9 cellular contexts compared by ENCODE assay signal in the genomic region with DNA sequence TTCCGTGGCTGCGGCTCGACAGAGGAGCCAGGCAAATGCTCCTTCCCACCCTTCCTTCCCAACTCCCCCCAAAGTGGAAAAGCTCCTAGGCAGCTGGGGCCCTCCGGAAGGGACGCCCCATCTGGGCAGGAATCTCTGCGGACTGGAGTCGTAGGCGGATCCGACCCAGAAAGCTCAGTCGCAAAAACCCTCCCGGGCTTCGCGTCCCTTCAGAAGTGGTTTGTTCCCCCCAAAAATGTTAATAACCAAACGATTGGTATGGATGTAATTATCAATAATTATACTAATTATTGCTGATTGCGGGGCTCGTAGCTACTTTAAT. TPM values are rescaled to one million over a fixed set of nuclear protein-coding genes. Genes with fewer than 3 reads are reported as not detected.
A peak's percentile ranks its signal among the peaks of the same experiment; 100 is the strongest.
DNase-seq lines count a peak whose midpoint lies in the region; ATAC-seq lines count a peak whose summit lies in the region.
"Had no signal": no experiment of that assay in that cellular context is flagged by ENCODE, and none has a peak within 500 bp of the region (broad histone marks: within the 10 kb centered on the region; RNA-seq: fewer than 3 reads in every experiment).

No MANE protein-coding gene starts in this region.

- H3K9ac ChIP-seq in iPS-18a (ENCODE audit: low read length) = no peak overlapping the region
- peak overlapping the region; percentile 5 to 35 for H3K9ac ChIP-seq in stomach smooth muscle (ENCODE audit: low read length in 2 of 2)

- H3K4me3 ChIP-seq in iPS-18a (ENCODE audit: low read length) (peak overlapping the region; percentile 51), stomach smooth muscle (ENCODE audit: low read length in 2 of 2) (peak overlapping the region; percentile 60 to 64), aorta (ENCODE audit: low read length in 2 of 2) (no peak overlapping the region)

- no peaks in the 10 kb centered on the region for H3K9me3 Mint-ChIP-seq in T-helper 2 cell treated with Interferon-gamma antibody and Interleukin-4, amounts not matched to agents 5 μg/mL and 100 μg/mL, for 36 hours
- H3K9me3 Mint-ChIP-seq in activated T-cell treated with anti-CD3 and anti-CD28 coated beads, Interleukin-2, amount 50 U/mL, for 72 hours = no peaks in the 10 kb centered on the region

- H3K36me3 Mint-ChIP-seq in T-helper 2 cell treated with Interferon-gamma antibody and Interleukin-4, amounts not matched to agents 5 μg/mL and 100 μg/mL, for 36 hours (ENCODE audit: low read depth) = no peaks in the 10 kb centered on the region
- peaks cover 0 to 3% of the 10 kb centered on the region in 2 donors for H3K36me3 Mint-ChIP-seq in activated T-cell treated with anti-CD3 and anti-CD28 coated beads, Interleukin-2, amount 50 U/mL, for 72 hours (ENCODE audit: insufficient read depth in 2 of 2)

- H3K27ac Mint-ChIP-seq in T-helper 2 cell treated with Interferon-gamma antibody and Interleukin-4, amounts not matched to agents 5 μg/mL and 100 μg/mL, for 36 hours = no peak overlapping the region
- no peak overlapping the region for H3K27ac Mint-ChIP-seq in activated T-cell treated with anti-CD3 and anti-CD28 coated beads, Interleukin-2, amount 50 U/mL, for 72 hours

- 5 to 6% methylated on average over 16 of the region's 16 CpGs for WGBS in aorta, 2 donors

- H3K4me1 ChIP-seq in iPS-18a (ENCODE audit: control insufficient read depth, low read depth, low read length) (peaks cover 23% of the 10 kb centered on the region), stomach smooth muscle (ENCODE audit: control insufficient read depth, insufficient read depth, low read length) (peaks cover 49% of the 10 kb centered on the region), aorta (ENCODE audit: control insufficient read depth in 1 of 2, insufficient read depth in 2 of 2, low read length in 2 of 2) (no peaks in the 10 kb centered on the region)

- no peaks in the 10 kb centered on the region for H3K9me3 ChIP-seq in iPS-18a (ENCODE audit: control insufficient read depth, low read depth, low read length)
- H3K9me3 ChIP-seq in stomach smooth muscle (ENCODE audit: control insufficient read depth in 2 of 2, low read length in 2 of 2) = no peaks in the 10 kb centered on the region
- H3K9me3 ChIP-seq in aorta (ENCODE audit: control insufficient read depth, low read length) = no peaks in the 10 kb centered on the region

- H3K4me3 Mint-ChIP-seq in T-helper 2 cell treated with Interferon-gamma antibody and Interleukin-4, amounts not matched to agents 5 μg/mL and 100 μg/mL, for 36 hours = peak overlapping the region; percentile 59
- H3K4me3 Mint-ChIP-seq in activated T-cell treated with anti-CD3 and anti-CD28 coated beads, Interleukin-2, amount 50 U/mL, for 72 hours = peak overlapping the region; percentile 61 to 84

- ATAC-seq in activated T-cell treated with anti-CD3 and anti-CD28 coated beads, Interleukin-2, amount 50 U/mL, for 72 hours (replicated peaks in 1 of 2) = no peak
- ATAC-seq in aorta (ENCODE audit: low FRiP score) (no peak), GM18517 (IDR thresholded peaks at IDR 0.05; ENCODE audit: unreplicated experiment) (no peak)

- peaks cover 33% of the 10 kb centered on the region for H3K4me1 Mint-ChIP-seq in T-helper 2 cell treated with Interferon-gamma antibody and Interleukin-4, amounts not matched to agents 5 μg/mL and 100 μg/mL, for 36 hours (ENCODE audit: low read depth)
- peaks cover 45% of the 10 kb centered on the region for H3K4me1 Mint-ChIP-seq in activated T-cell treated with anti-CD3 and anti-CD28 coated beads, Interleukin-2, amount 50 U/mL, for 72 hours (ENCODE audit: low read depth)

- peaks cover 91% of the 10 kb centered on the region for H3K27me3 ChIP-seq in iPS-18a (ENCODE audit: control insufficient read depth, insufficient read depth, low read length)
- H3K27me3 ChIP-seq in stomach smooth muscle (ENCODE audit: control insufficient read depth in 1 of 2, insufficient read depth in 2 of 2, low read length in 2 of 2) = peaks cover 47 to 51% of the 10 kb centered on the region in 2 donors
- H3K27me3 ChIP-seq in aorta (ENCODE audit: control insufficient read depth in 1 of 2, insufficient read depth in 2 of 2, low read length in 1 of 2) = no peaks in the 10 kb centered on the region

- intact Hi-C loops in aorta (cut with DNase I) = loop anchor here (10.0 kb wide), 2 partner anchors 291 to 311 kb away; a partner anchor contains a TSS

- no peak overlapping the region for H3K27ac ChIP-seq in iPS-18a (ENCODE audit: low read length)
- no peak overlapping the region for H3K27ac ChIP-seq in stomach smooth muscle (ENCODE audit: low read length)
- H3K27ac ChIP-seq in aorta (ENCODE audit: low read depth in 1 of 2, low read length in 2 of 2) = no peak overlapping the region
- H3K27ac ChIP-seq: C4-2B had no signal

- no peak for DNase-seq in T-helper 2 cell treated with Interferon-gamma antibody and Interleukin-4, amounts not matched to agents 5 μg/mL and 100 μg/mL, for 36 hours (ENCODE audit: low spot score)
- no peak for DNase-seq in T-helper 2 cell
- no peak for DNase-seq in activated T-cell treated with anti-CD3 and anti-CD28 coated beads, Interleukin-2, amount 50 U/mL, for 72 hours
- DNase-seq in aorta = no peak
- no peak for DNase-seq in SW480 (ENCODE audit: low spot score)

- H3K27me3 Mint-ChIP-seq in T-helper 2 cell treated with Interferon-gamma antibody and Interleukin-4, amounts not matched to agents 5 μg/mL and 100 μg/mL, for 36 hours (ENCODE audit: low read depth) = peaks cover 76% of the 10 kb centered on the region
- H3K27me3 Mint-ChIP-seq in activated T-cell treated with anti-CD3 and anti-CD28 coated beads, Interleukin-2, amount 50 U/mL, for 72 hours (ENCODE audit: low read depth) = peaks cover 56% of the 10 kb centered on the region

- H3K36me3 ChIP-seq in iPS-18a (ENCODE audit: control insufficient read depth, low read depth, low read length) (no peaks in the 10 kb centered on the region), stomach smooth muscle (ENCODE audit: control insufficient read depth in 2 of 2, insufficient read depth in 2 of 2, low read length in 2 of 2) (no peaks in the 10 kb centered on the region), aorta (ENCODE audit: control insufficient read depth in 1 of 2, insufficient read depth in 2 of 2, low read length in 1 of 2) (no peaks in the 10 kb centered on the region)

RNA-seq across cellular contexts. Expression of a gene that starts 3.8 kb away (rescaled TPM):
- not detected for total RNA-seq in activated T-cell treated with anti-CD3 and anti-CD28 coated beads, Interleukin-2, amount 50 U/mL, for 72 hours
- total RNA-seq in aorta = not detected
- polyA plus RNA-seq in aorta = not detected

RNA-seq across cellular contexts. Expression of a gene that starts 10.8 kb away (rescaled TPM):
- total RNA-seq in activated T-cell treated with anti-CD3 and anti-CD28 coated beads, Interleukin-2, amount 50 U/mL, for 72 hours = under 1 TPM; 0.31 to 0.95 TPM
- total RNA-seq in aorta = 1 to 10 TPM; 1.2 to 1.3 TPM
- 1 to 10 TPM in 1 of 2 donors, not detected in 1; 1.0 TPM for polyA plus RNA-seq in aorta

Comparison
In these comparisons a context has a peak if more than half of its experiments do, and no peak if none do; other contexts are left out.
1. H3K4me3 ChIP-seq: peak in iPS-18a (single experiment) and stomach smooth muscle (2 of 2); none in aorta (0 of 2).